Comparison of ENCODE assay signal across 8 cellular contexts in the genomic region with DNA sequence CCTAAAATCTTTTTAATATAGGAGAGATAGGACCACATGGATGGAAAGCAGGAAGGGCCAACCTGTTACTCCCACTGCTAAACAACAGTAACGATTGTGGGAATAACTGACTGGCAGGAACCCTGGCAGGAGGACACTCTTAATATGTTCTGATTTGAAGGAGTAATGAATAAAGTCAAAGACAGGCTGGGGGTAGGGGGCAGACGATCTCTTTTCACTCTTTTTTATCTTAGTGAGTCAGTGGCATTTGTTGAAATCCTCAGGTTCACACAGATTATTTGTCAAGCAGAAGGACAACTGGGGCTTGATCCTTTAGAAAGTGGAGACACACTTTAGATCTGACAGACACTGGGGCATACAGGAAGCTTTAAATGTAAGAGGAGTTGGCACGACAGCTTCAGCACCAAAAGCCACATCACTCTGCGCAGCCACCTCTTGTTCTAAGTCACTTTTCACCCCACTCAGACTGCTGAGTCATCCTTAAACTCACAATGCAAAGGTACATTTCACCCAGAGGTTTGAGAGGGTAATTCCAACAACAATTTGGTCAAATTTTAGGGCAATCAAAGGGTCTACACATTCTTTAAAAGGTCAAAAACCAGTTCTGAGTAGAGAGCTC.
DNase-seq lines count a peak whose midpoint lies in the region; ATAC-seq and TF ChIP-seq lines count a peak whose summit lies in the region.

No MANE protein-coding gene starts in this region.

- H3K4me1 Mint-ChIP-seq in activated naive CD4-positive, alpha-beta T cell treated with anti-CD3 and anti-CD28 coated beads, Interleukin-2, amount 50 U/mL, for 24 hours: peaks cover 7% of the 10 kb centered on the region

- no peak overlapping the region for H3K4me3 Mint-ChIP-seq in activated naive CD4-positive, alpha-beta T cell treated with anti-CD3 and anti-CD28 coated beads, Interleukin-2, amount 50 U/mL, for 24 hours

- in situ Hi-C loops in gastrocnemius medialis (cut with MboI; ENCODE audit: low sequenced_read_pairs in 4 of 4): no loop called here

- peak; percentile 100 for ATAC-seq in GM18868 (IDR thresholded peaks at IDR 0.05; ENCODE audit: unreplicated experiment)
- ATAC-seq in HG02610 (IDR thresholded peaks at IDR 0.05; ENCODE audit: unreplicated experiment): peak; percentile 99
- ATAC-seq in gastrocnemius medialis: no peak

- no peaks in the 10 kb centered on the region for H3K27me3 ChIP-seq in gastrocnemius medialis

- peaks cover 0 to 9% of the 10 kb centered on the region in 2 donors for H3K4me1 ChIP-seq in gastrocnemius medialis

- H3K9me3 ChIP-seq in gastrocnemius medialis: no peaks in the 10 kb centered on the region

- no peaks in the 10 kb centered on the region for H3K9me3 Mint-ChIP-seq in activated naive CD4-positive, alpha-beta T cell treated with anti-CD3 and anti-CD28 coated beads, Interleukin-2, amount 50 U/mL, for 24 hours

- peak overlapping the region; percentile 21 for H3K27ac Mint-ChIP-seq in activated naive CD4-positive, alpha-beta T cell treated with anti-CD3 and anti-CD28 coated beads, Interleukin-2, amount 50 U/mL, for 24 hours

- no peak overlapping the region for H3K4me3 ChIP-seq in gastrocnemius medialis

- H3K36me3 ChIP-seq in gastrocnemius medialis: no peaks in the 10 kb centered on the region

- H3K27me3 Mint-ChIP-seq in activated naive CD4-positive, alpha-beta T cell treated with anti-CD3 and anti-CD28 coated beads, Interleukin-2, amount 50 U/mL, for 24 hours: no peaks in the 10 kb centered on the region

- TF ChIP-seq CTCF in gastrocnemius medialis (IDR thresholded peaks at IDR 0.05 in 4 of 5, conservative IDR thresholded peaks at IDR 0.05 in 1 of 5): no peak

- intact Hi-C loops in cardiac septum (cut with DNase I) (no loop called here), gastrocnemius medialis (cut with DNase I; ENCODE audit: low total_unique reads) (no loop called here)

- DNase-seq in NCI-H2107 (lab: John Stamatoyannopoulos, UW) (peak; percentile 37), renal cortical epithelial cell (ENCODE audit: low read depth) (peak; percentile 53), cardiac septum (ENCODE audit: low spot score) (no peak), gastrocnemius medialis (no peak), NCI-H1105 (lab: John Stamatoyannopoulos, UW) (no peak)

- no peak overlapping the region for H3K27ac ChIP-seq in gastrocnemius medialis

- peaks cover 12% of the 10 kb centered on the region for H3K36me3 Mint-ChIP-seq in activated naive CD4-positive, alpha-beta T cell treated with anti-CD3 and anti-CD28 coated beads, Interleukin-2, amount 50 U/mL, for 24 hours

- no peak for TF ChIP-seq POLR2A in gastrocnemius medialis (IDR thresholded peaks at IDR 0.05)

Comparison
In these comparisons a context has a peak if more than half of its experiments do, and no peak if none do; other contexts are left out.
1. ATAC-seq: peak in GM18868 (single experiment) and HG02610 (single experiment); none in gastrocnemius medialis (0 of 2).
2. DNase-seq: peak in NCI-H2107 (single experiment) and renal cortical epithelial cell (single experiment); none in cardiac septum (single experiment), gastrocnemius medialis (0 of 2) and NCI-H1105 (single experiment).